In the genomic region with DNA sequence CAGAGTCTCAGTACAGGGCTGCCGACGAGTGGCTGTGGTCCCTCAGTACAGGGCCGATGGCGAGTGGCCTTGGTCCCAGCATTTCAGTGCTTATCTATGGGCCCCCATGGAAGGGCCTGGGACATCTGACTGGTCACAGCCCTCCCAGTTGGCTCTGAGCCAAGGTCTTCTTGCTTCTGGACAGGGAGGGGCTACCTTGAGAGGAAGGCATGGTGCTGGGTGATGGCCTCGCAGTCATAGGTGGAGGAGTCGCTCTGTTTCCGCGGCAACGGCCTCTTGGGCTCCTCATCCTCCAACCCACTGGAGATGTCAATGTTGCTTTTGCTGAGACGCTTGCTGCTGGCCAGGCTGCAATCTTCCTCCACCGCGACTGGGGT, we compare ENCODE assay signal across 17 cellular contexts. TPM values are rescaled to one million over a fixed set of nuclear protein-coding genes. Genes with fewer than 3 reads are reported as not detected.
A peak's percentile ranks its signal among the peaks of the same experiment; 100 is the strongest.
DNase-seq lines count a peak whose midpoint lies in the region; ATAC-seq, FAIRE-seq and TF ChIP-seq lines count a peak whose summit lies in the region.
"Had no signal": no experiment of that assay in that cellular context is flagged by ENCODE, and none has a peak within 500 bp of the region (broad histone marks: within the 10 kb centered on the region; RNA-seq: fewer than 3 reads in every experiment).

No MANE protein-coding gene starts in this region.

- CTCF ChIA-PET in K562 (lab: Yijun Ruan, JAX; ENCODE audit: low intra/inter-chr PET ratio) (no interaction called here), GM10248 (lab: Yijun Ruan, JAX) (no interaction called here)

- TF ChIP-seq EP300 in K562 (IDR thresholded peaks at IDR 0.05; ENCODE audit: low read length), result no peak

- H3K27me3 ChIP-seq in BLaER1 (no peaks in the 10 kb centered on the region), K562 (ENCODE audit: control insufficient read depth in 2 of 2, insufficient read depth in 2 of 2, low read length in 2 of 2) (peaks cover 0 to 6% of the 10 kb centered on the region in 2 experiments; a peak in 1 of 5 replicates), mesendoderm (ENCODE audit: insufficient read depth, low read length, poor library complexity) (no peaks in the 10 kb centered on the region)

- no peak overlapping the region for H2BK15ac ChIP-seq in mesendoderm (replicated peaks; ENCODE audit: low read depth)

- no peak overlapping the region for H2BK120ac ChIP-seq in mesendoderm (ENCODE audit: low read depth, low read length)

- H3K9ac ChIP-seq in BLaER1 (no peak overlapping the region), K562 (ENCODE audit: insufficient read depth in 1 of 2, low read depth in 2 of 2, low read length in 2 of 2) (no peak overlapping the region), mesendoderm (ENCODE audit: low read length) (no peak overlapping the region)
- H3K9ac ChIP-seq: BLaER1 treated with 17β-estradiol and CSF1 and Interleukin-3, amounts not matched to agents 10 nM and 100 nM had no signal

- no peak overlapping the region for H3K4ac ChIP-seq in mesendoderm (ENCODE audit: low read depth, low read length)

- no peak overlapping the region for H2AFZ ChIP-seq in K562 (ENCODE audit: low read depth, low read length)

- no peak for FAIRE-seq in K562 (lab: Jason Lieb, UNC)

- ATAC-seq in K562, result peak; percentile 80

- H4K20me1 ChIP-seq in BLaER1 (no peaks in the 10 kb centered on the region), K562 (replicated peaks; ENCODE audit: control insufficient read depth, insufficient read depth, low read length) (0 out of 2 replicates have a peak, but pooled peaks cover 7% of the 10 kb centered on the region)

- H3K79me1 ChIP-seq in mesendoderm (ENCODE audit: low read length), result no peaks in the 10 kb centered on the region

- TF ChIP-seq CTCF in K562 (IDR thresholded peaks at IDR 0.05 in 2 of 3, conservative IDR thresholded peaks at IDR 0.05 in 1 of 3; ENCODE audit: insufficient read depth in 2 of 3, low read depth in 1 of 3, low read length in 3 of 3) (no peak), GM10248 (IDR thresholded peaks at IDR 0.05; ENCODE audit: control extremely low read depth, extremely low read depth, low read depth, missing control alignments) (no peak)

- H4K8ac ChIP-seq in mesendoderm (ENCODE audit: low read depth, low read length), result no peak overlapping the region

- H3K27ac ChIP-seq in BLaER1 (no peak overlapping the region), K562 (ENCODE audit: extremely low read depth, low read depth, low read length) (no peak overlapping the region), mesendoderm (ENCODE audit: low read depth, low read length) (no peak overlapping the region)
- H3K27ac ChIP-seq: BLaER1 treated with 17β-estradiol and CSF1 and Interleukin-3, amounts not matched to agents 10 nM and 100 nM had no signal

- H2BK5ac ChIP-seq in mesendoderm (ENCODE audit: low read length), result no peak overlapping the region

- H2AK5ac ChIP-seq in mesendoderm (ENCODE audit: low read length), result no peak overlapping the region

- H3K4me2 ChIP-seq in BLaER1 (0 out of 2 replicates have a peak overlapping the region, but pooled peaks have one; percentile 14), K562 (ENCODE audit: insufficient read depth, low read length) (peak overlapping the region; percentile 43; the same call in 1 of the 2 replicates), mesendoderm (ENCODE audit: low read length) (no peak overlapping the region)

- H3K9me3 ChIP-seq in BLaER1 (no peaks in the 10 kb centered on the region), K562 (replicated peaks; ENCODE audit: control insufficient read depth, insufficient read depth, low read depth, low read length) (no peaks in the 10 kb centered on the region)
- H3K9me3 ChIP-seq: BLaER1 treated with 17β-estradiol and CSF1 and Interleukin-3, amounts not matched to agents 10 nM and 100 nM had no signal

- TF ChIP-seq POLR2A in K562 (conservative IDR thresholded peaks at IDR 0.05), result no peak

- no peaks in the 10 kb centered on the region for H3K36me3 ChIP-seq in BLaER1
- no peaks in the 10 kb centered on the region for H3K36me3 ChIP-seq in K562 (ENCODE audit: control insufficient read depth, insufficient read depth, low read length)
- H3K36me3 ChIP-seq in mesendoderm (ENCODE audit: control insufficient read depth, insufficient read depth, low read length), result no peaks in the 10 kb centered on the region
- H3K36me3 ChIP-seq: BLaER1 treated with 17β-estradiol and CSF1 and Interleukin-3, amounts not matched to agents 10 nM and 100 nM had no signal

- no peak overlapping the region for H4K5ac ChIP-seq in mesendoderm (ENCODE audit: low read length)

- intact Hi-C loops in K562 (cut with micrococcal nuclease), result no loop called here

- no peak overlapping the region for H3K56ac ChIP-seq in mesendoderm (ENCODE audit: low read length)

- BruUV-seq in K562 (replicated peaks; lab: Mats Ljungman, UMichigan), result no TSS peak

- no peak overlapping the region for H3K23ac ChIP-seq in mesendoderm (ENCODE audit: low read length)

- H3K4me3 ChIP-seq in BLaER1 (no peak overlapping the region), K562 (no peak overlapping the region), mesendoderm (ENCODE audit: low read length) (no peak overlapping the region)
- H3K4me3 ChIP-seq: BLaER1 treated with 17β-estradiol and CSF1 and Interleukin-3, amounts not matched to agents 10 nM and 100 nM had no signal

- no peak for TF ChIP-seq RAD21 in K562 (CRISPR knock-in tag; conservative IDR thresholded peaks at IDR 0.05 in 1 of 2, IDR thresholded peaks at IDR 0.05 in 1 of 2)

- no peaks in the 10 kb centered on the region for H3K9me1 ChIP-seq in K562 (ENCODE audit: control insufficient read depth, insufficient read depth, low read length)

- H3K79me2 ChIP-seq in K562 (ENCODE audit: control insufficient read depth, insufficient read depth, low read length) (no peaks in the 10 kb centered on the region), mesendoderm (ENCODE audit: control insufficient read depth, insufficient read depth, low read length) (no peaks in the 10 kb centered on the region)

- H3K4me1 ChIP-seq in BLaER1 (peaks cover 21% of the 10 kb centered on the region), K562 (replicated peaks in 1 of 2; ENCODE audit: control insufficient read depth in 2 of 2, insufficient read depth in 2 of 2, low read length in 2 of 2) (peaks cover 4 to 8% of the 10 kb centered on the region in 2 experiments; a peak in 3 of 5 replicates), mesendoderm (ENCODE audit: control insufficient read depth, low read depth, low read length) (no peaks in the 10 kb centered on the region)

- POLR2A ChIA-PET in K562 (lab: Yijun Ruan, JAX) (no interaction called here), GM10248 (lab: Yijun Ruan, JAX) (no interaction called here)

- H3K18ac ChIP-seq in mesendoderm (ENCODE audit: low read length), result no peak overlapping the region

- DNase-seq in M059J (ENCODE audit: low read depth) (peak; percentile 19), K562 (ENCODE audit: extremely low read depth in 1 of 4, low spot score in 3 of 4) (peak; percentile 70 to 80 (median 73)), mesendoderm (peak; percentile 32), T-helper 9 cell (no peak), cerebellar nuclear complex (lab: John Stamatoyannopoulos, UW) (no peak), 8988T (no peak), GM10248 (ENCODE audit: extremely low spot score) (no peak)
- DNase-seq: DMS153, EL, HCEC 1CT, NCI-H1436 treated with DMSO at 0.1 percent for 48 hours, NCI-H2081 treated with DMSO at 0.1 percent for 48 hours, NCI-H774, SIG-M5 had no signal

- in situ Hi-C loops in K562 (cut with MboI), result no loop called here

- 26% methylated on average over 7 of the region's 12 CpGs for WGBS in K562 (ENCODE audit: insufficient coverage, low coverage, missing lambda C conversion rate)
- no CpG with 5 or more reads among the region's 12 CpGs for WGBS in mesendoderm (ENCODE audit: extremely low coverage, insufficient coverage, low lambda C conversion rate)

RNA-seq across cellular contexts. Expression of a gene that starts 32.6 kb away (rescaled TPM):
- total RNA-seq in M059J (2014; rRNA removed; shearing (Covaris generic)), result 76.1 and 87.3 TPM in 2 replicates
- 6.0 and 11.9 TPM in 2 replicates for total RNA-seq in K562 (2011; cell fraction: chromatin; rRNA removed; ENCODE audit: low replicate concordance)
- 11.2 and 12.5 TPM in 2 replicates for total RNA-seq in K562 (2011; cell fraction: nucleolus; rRNA removed)
- total RNA-seq in K562 (2011; cell fraction: nucleoplasm; rRNA removed), result 8.7 and 11.7 TPM in 2 replicates
- total RNA-seq in K562 (2014; rRNA removed), result 11.5 and 12.9 TPM in 2 replicates
- 5.1 and 5.3 TPM in 2 replicates for total RNA-seq in K562 (2014; rRNA removed; fragmentation: Illumina TruSeq; extraction: Trizol)
- total RNA-seq in K562 (2015; rRNA removed; fragmentation: Illumina TruSeq; extraction: Trizol), result 5.1 and 7.2 TPM in 2 replicates
- total RNA-seq in K562 (2021), result 13.4 and 16.0 TPM in 2 replicates
- polyA plus RNA-seq in K562 (2011; rRNA removed), result 5.9 and 10.2 TPM in 2 replicates
- polyA plus RNA-seq in K562 (2011; cell fraction: cytosol; rRNA removed), result 5.3 and 15.1 TPM in 2 replicates
- 10.6 and 22.8 TPM in 2 replicates for polyA plus RNA-seq in K562 (2011; cell fraction: nucleus; rRNA removed)
- polyA plus RNA-seq in K562 (2012), result 10.5 and 14.1 TPM in 2 replicates
- 9.4 and 13.5 TPM in 2 replicates for polyA plus RNA-seq in K562 (2014; fragmentation: Illumina TruSeq; extraction: Trizol)
- 1 to 10 TPM; 1.1 to 2.1 TPM for polyA plus RNA-seq in K562 (2014; fragmentation: Nextera tagmentation; extraction: Ambion mirVana)
- polyA plus RNA-seq in K562 (2014; rRNA removed), result 15.4 and 16.7 TPM in 2 replicates
- 1.1 and 3.5 TPM in 2 replicates for polyA minus RNA-seq in K562 (2011; rRNA and poly(A)+ RNA removed)
- polyA minus RNA-seq in K562 (2011; cell fraction: cytosol; rRNA and poly(A)+ RNA removed), result 2.5 and 2.6 TPM in 2 replicates
- polyA minus RNA-seq in K562 (2011; cell fraction: nucleus; rRNA and poly(A)+ RNA removed), result 3.4 and 4.3 TPM in 2 replicates
- 52.3 TPM for polyA plus RNA-seq in mesendoderm (2013, experiment 1 of 2)
- 51.2 TPM for polyA plus RNA-seq in mesendoderm (2013, experiment 2 of 2)

RNA-seq across cellular contexts. Expression of a gene that starts 41.9 kb away (rescaled TPM):
- 0.05 TPM in 1 of 2 replicates, not detected in the other for total RNA-seq in M059J (2014; rRNA removed; shearing (Covaris generic))
- not detected in 2 replicates for total RNA-seq in K562 (2011; cell fraction: chromatin; rRNA removed; ENCODE audit: low replicate concordance)
- total RNA-seq in K562 (2011; cell fraction: nucleolus; rRNA removed), result not detected in 2 replicates
- not detected in 2 replicates for total RNA-seq in K562 (2011; cell fraction: nucleoplasm; rRNA removed)
- total RNA-seq in K562 (2014; rRNA removed) (not detected in 2 replicates), K562 (2014; rRNA removed; fragmentation: Illumina TruSeq; extraction: Trizol) (not detected in 2 replicates), K562 (2015; rRNA removed; fragmentation: Illumina TruSeq; extraction: Trizol) (not detected in 2 replicates), K562 (2021) (not detected in 2 replicates)
- polyA plus RNA-seq in K562 (2011; rRNA removed) (not detected in 2 replicates), K562 (2014; fragmentation: Illumina TruSeq; extraction: Trizol) (not detected in 2 replicates), K562 (2014; fragmentation: Nextera tagmentation; extraction: Ambion mirVana) (not detected), K562 (2014; rRNA removed) (not detected in 2 replicates)
- polyA plus RNA-seq in K562 (2011; cell fraction: cytosol; rRNA removed), result not detected in 2 replicates
- not detected in 2 replicates for polyA plus RNA-seq in K562 (2011; cell fraction: nucleus; rRNA removed)
- polyA plus RNA-seq in K562 (2012), result not detected in 2 replicates
- polyA minus RNA-seq in K562 (2011; rRNA and poly(A)+ RNA removed), result not detected in 2 replicates
- polyA minus RNA-seq in K562 (2011; cell fraction: cytosol; rRNA and poly(A)+ RNA removed), result not detected in 2 replicates
- polyA minus RNA-seq in K562 (2011; cell fraction: nucleus; rRNA and poly(A)+ RNA removed), result not detected in 2 replicates
- 0.07 TPM for polyA plus RNA-seq in mesendoderm (2013, experiment 1 of 2)
- 0.08 TPM for polyA plus RNA-seq in mesendoderm (2013, experiment 2 of 2)
- total RNA-seq: LHCN-M2 had no signal

Comparison
In these comparisons a context has a peak if more than half of its experiments do, and no peak if none do; other contexts are left out.
1. DNase-seq: peak in M059J (single experiment), K562 (4 of 4) and mesendoderm (single experiment); none in T-helper 9 cell (single experiment), cerebellar nuclear complex (0 of 2), 8988T (single experiment) and GM10248 (single experiment).